Comparison of ENCODE assay signal across 8 cellular contexts in the genomic region with DNA sequence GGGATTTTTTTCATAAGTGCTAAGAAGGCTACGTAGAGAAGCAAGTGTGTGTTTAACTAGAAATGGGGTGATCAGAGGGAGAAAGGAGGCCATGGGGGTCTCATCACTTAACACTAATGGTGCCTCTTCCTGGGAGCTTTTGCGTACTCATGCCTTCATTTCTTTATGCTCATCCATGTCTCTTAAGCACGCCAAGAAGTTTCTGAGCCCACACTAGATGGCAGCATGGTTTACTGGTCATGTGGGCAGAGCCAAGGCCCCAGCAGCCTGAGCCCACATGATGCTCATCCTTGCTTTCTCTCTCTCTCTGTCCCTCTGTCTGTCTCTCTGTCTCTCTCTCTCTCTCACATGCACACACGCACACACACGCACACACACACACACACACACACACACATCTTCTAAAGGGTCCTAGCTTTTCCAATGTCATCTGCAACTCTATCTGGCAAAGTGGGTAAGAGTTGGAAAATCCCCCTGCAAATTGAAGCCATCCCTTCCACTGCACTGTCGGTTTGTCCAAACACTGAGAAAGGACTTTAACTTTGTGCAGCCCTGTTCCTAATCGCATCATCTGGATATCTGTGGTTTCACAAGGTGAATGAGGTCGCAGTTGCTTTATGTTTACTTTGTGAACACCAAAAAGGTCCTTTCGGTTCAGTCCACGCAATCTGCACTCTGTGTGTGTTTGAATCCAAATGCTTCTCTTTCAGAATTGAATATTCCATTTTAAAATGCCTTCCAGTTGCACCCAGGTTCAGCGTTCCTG.
DNase-seq lines count a peak whose midpoint lies in the region; ATAC-seq and TF ChIP-seq lines count a peak whose summit lies in the region.

No MANE protein-coding gene starts in this region.

- TF ChIP-seq POLR2A in adrenal gland (IDR thresholded peaks at IDR 0.05) (no peak), upper lobe of left lung (IDR thresholded peaks at IDR 0.05) (no peak)

- intact Hi-C loops in adrenal gland (cut with DNase I): no loop called here

- 58 to 66% (median 64%) methylated on average over 11 of the region's 11 CpGs for WGBS in adrenal gland, 4 donors
- no CpG with 5 or more reads among the region's 11 CpGs for WGBS in iPS DF 6.9 (ENCODE audit: insufficient coverage, insufficient read length)
- WGBS in upper lobe of left lung, 2 donors: 58 to 69% methylated on average over 11 of the region's 11 CpGs

- no peak for TF ChIP-seq EP300 in upper lobe of left lung (IDR thresholded peaks at IDR 0.05)

- H3K27ac ChIP-seq in adrenal gland (peak overlapping the region in 1 of 5 donors; percentile 36), iPS DF 6.9 (ENCODE audit: low read length) (no peak overlapping the region), upper lobe of left lung (peak overlapping the region in 1 of 4 donors; percentile 17)

- H3K36me3 ChIP-seq in adrenal gland (replicated peaks in 1 of 2) (no peaks in the 10 kb centered on the region), iPS DF 6.9 (ENCODE audit: control insufficient read depth, insufficient read depth, low read length) (no peaks in the 10 kb centered on the region), upper lobe of left lung (no peaks in the 10 kb centered on the region)

- H3K27me3 ChIP-seq in adrenal gland (no peaks in the 10 kb centered on the region), iPS DF 6.9 (ENCODE audit: control insufficient read depth, insufficient read depth, low read length) (no peaks in the 10 kb centered on the region), upper lobe of left lung (no peaks in the 10 kb centered on the region)

- H3K9me3 ChIP-seq in adrenal gland (replicated peaks in 1 of 3) (no peaks in the 10 kb centered on the region), iPS DF 6.9 (ENCODE audit: control insufficient read depth, insufficient read depth, low read length) (no peaks in the 10 kb centered on the region), upper lobe of left lung (no peaks in the 10 kb centered on the region)

- peak; percentile 76 for DNase-seq in AG09309 (ENCODE audit: low read depth)
- peak; percentile 53 to 85 (median 69) for DNase-seq in adrenal gland
- DNase-seq in iPS DF 6.9 (ENCODE audit: low read depth, low spot score): peak; percentile 35
- DNase-seq in upper lobe of left lung: no peak
- DNase-seq in activated effector memory CD4-positive, alpha-beta T cell treated with Interleukin-2 at 50 U/mL for 16 hours: no peak
- DNase-seq in COLO668 (lab: John Stamatoyannopoulos, UW; ENCODE audit: unreplicated experiment): no peak

- TF ChIP-seq CTCF in AG09309 (IDR thresholded peaks at IDR 0.05; ENCODE audit: control insufficient read depth, insufficient read depth, low read depth, low read length, missing control alignments) (peak; percentile 71), LNCAP (IDR thresholded peaks at IDR 0.05) (peak; percentile 24; the same call in 1 of the 2 replicates), adrenal gland (IDR thresholded peaks at IDR 0.05) (peak; percentile 18 to 51 (median 44)), upper lobe of left lung (IDR thresholded peaks at IDR 0.05) (peak in 4 of 6 experiments; percentile 13 to 20 (median 16))

- H3K4me1 ChIP-seq in adrenal gland (replicated peaks in 1 of 2) (peaks cover 0 to 4% of the 10 kb centered on the region in 2 donors), iPS DF 6.9 (ENCODE audit: control insufficient read depth, insufficient read depth, low read length) (no peaks in the 10 kb centered on the region), upper lobe of left lung (peaks cover 0 to 4% (median 0%) of the 10 kb centered on the region in 4 donors)

- H3K4me3 ChIP-seq in AG09309 (ENCODE audit: control insufficient read depth, low read depth, low read length) (no peak overlapping the region), adrenal gland (no peak overlapping the region), iPS DF 6.9 (ENCODE audit: low read length) (no peak overlapping the region), upper lobe of left lung (no peak overlapping the region)

- peak; percentile 82 for ATAC-seq in GM18868 (IDR thresholded peaks at IDR 0.05; ENCODE audit: unreplicated experiment)
- peak in 1 of 2 donors; percentile 61 for ATAC-seq in upper lobe of left lung (ENCODE audit: low FRiP score in 2 of 2)

Comparison
In these comparisons a context has a peak if more than half of its experiments do, and no peak if none do; other contexts are left out.
1. DNase-seq: peak in AG09309 (single experiment), adrenal gland (7 of 7) and iPS DF 6.9 (single experiment); none in upper lobe of left lung (0 of 2), activated effector memory CD4-positive, alpha-beta T cell treated with Interleukin-2 at 50 U/mL for 16 hours (single experiment) and COLO668 (single experiment).
2. CTCF ChIP-seq: peak in every context shown above with its lines; median percentile 71 in AG09309; 44 in adrenal gland; 24 in LNCAP; 16 in upper lobe of left lung.